8 cellular contexts compared by ENCODE assay signal in genomic region chr7:28853834-28854749, GRCh38.
DNase-seq lines count a peak whose midpoint lies in the region; ATAC-seq and TF ChIP-seq lines count a peak whose summit lies in the region.

No MANE protein-coding gene starts in this region.

- H3K4me1 Mint-ChIP-seq in activated B cell treated with CpG ODN at 0.5 μM for 24 hours, result peaks cover 11% of the 10 kb centered on the region

- peak overlapping the region; percentile 83 for H3K4me3 Mint-ChIP-seq in activated B cell treated with CpG ODN at 0.5 μM for 24 hours

- no peaks in the 10 kb centered on the region for H3K36me3 Mint-ChIP-seq in activated B cell treated with CpG ODN at 0.5 μM for 24 hours (ENCODE audit: low read depth)

- DNase-seq in 8988T (peak; percentile 82), NCI-H2107 treated with DMSO at 0.1 percent for 48 hours (lab: John Stamatoyannopoulos, UW; ENCODE audit: unreplicated experiment) (peak; percentile 40), activated B cell treated with CpG ODN at 0.5 μM for 24 hours (peak; percentile 79), cerebellar cortex (ENCODE audit: low spot score) (peak; percentile 69), kidney tubule cell (ENCODE audit: low spot score) (peak; percentile 85)
- peak; percentile 9 to 58 for DNase-seq in stimulated activated CD4-positive, alpha-beta T cell treated with anti-CD3 and anti-CD28 coated beads, Interleukin-1b, Interleukin-23, amount 100 ng/mL, for 1 hour (ENCODE audit: low read depth in 2 of 2)

- TF ChIP-seq CTCF in activated B cell treated with CpG ODN at 0.5 μM for 24 hours (IDR thresholded peaks at IDR 0.05), result no peak

- H3K27me3 Mint-ChIP-seq in activated B cell treated with CpG ODN at 0.5 μM for 24 hours, result peaks cover 24% of the 10 kb centered on the region

- peak overlapping the region; percentile 24 for H3K27ac Mint-ChIP-seq in activated B cell treated with CpG ODN at 0.5 μM for 24 hours

- no peaks in the 10 kb centered on the region for H3K9me3 Mint-ChIP-seq in activated B cell treated with CpG ODN at 0.5 μM for 24 hours

- CTCF ChIA-PET in activated B cell treated with CpG ODN at 0.5 μM for 24 hours (lab: Charles Lee), result interaction anchor here (0.6 to 2.6 kb wide), 9 partner anchors 25 to 1658 kb away, joined by 3 to 16 read pairs (median 5); no protein-coding TSS in a partner anchor

- ATAC-seq in GM18508 (IDR thresholded peaks at IDR 0.05; ENCODE audit: insufficient read depth, unreplicated experiment) (peak; percentile 61), HG03039 (IDR thresholded peaks at IDR 0.05; ENCODE audit: unreplicated experiment) (peak; percentile 96), activated B cell treated with CpG ODN at 0.5 μM for 24 hours (ENCODE audit: low read depth) (peak; percentile 98)

- intact Hi-C loops in activated B cell treated with CpG ODN at 0.5 μM for 24 hours (cut with micrococcal nuclease), result loop anchor here (1.0 to 2.0 kb wide), 7 partner anchors 45 to 1658 kb away; no protein-coding TSS in a partner anchor

- POLR2A ChIA-PET in activated B cell treated with CpG ODN at 0.5 μM for 24 hours (lab: Charles Lee), result no interaction called here

Comparison
In these comparisons a context has a peak if more than half of its experiments do, and no peak if none do; other contexts are left out.
1. Peak in every context shown above with its lines: DNase-seq and ATAC-seq.
2. DNase-seq: peak in every context shown above with its lines; median percentile 85 in kidney tubule cell; 82 in 8988T; 79 in activated B cell treated with CpG ODN at 0.5 μM for 24 hours; 69 in cerebellar cortex; 40 in NCI-H2107 treated with DMSO at 0.1 percent for 48 hours; 34 in stimulated activated CD4-positive, alpha-beta T cell treated with anti-CD3 and anti-CD28 coated beads, Interleukin-1b, Interleukin-23, amount 100 ng/mL, for 1 hour.